ENCODE assay signal across 15 cellular contexts in genomic region chr20:58714923-58715708, GRCh38. TPM values are rescaled to one million over a fixed set of nuclear protein-coding genes. Genes with fewer than 3 reads are reported as not detected.
DNase-seq lines count a peak whose midpoint lies in the region; ATAC-seq and TF ChIP-seq lines count a peak whose summit lies in the region.
"Had no signal": no experiment of that assay in that cellular context is flagged by ENCODE, and none has a peak within 500 bp of the region (broad histone marks: within the 10 kb centered on the region; RNA-seq: fewer than 3 reads in every experiment).

No MANE protein-coding gene starts in this region.

- peaks cover 14% of the 10 kb centered on the region for H3K36me3 Mint-ChIP-seq in Caco-2 (ENCODE audit: insufficient read depth, unreplicated experiment)
- H3K36me3 Mint-ChIP-seq in central memory CD8-positive, alpha-beta T cell (ENCODE audit: insufficient read depth) = no peaks in the 10 kb centered on the region

- H3K36me3 ChIP-seq in Caco-2 (ENCODE audit: control insufficient read depth, insufficient read depth, low read length) (no peaks in the 10 kb centered on the region), lung (ENCODE audit: control insufficient read depth in 2 of 2, insufficient read depth in 2 of 2, low read length in 2 of 2) (peaks cover 0 to 3% of the 10 kb centered on the region in 2 donors)
- H3K36me3 ChIP-seq: BLaER1 treated with 17β-estradiol and CSF1 and Interleukin-3, amounts not matched to agents 10 nM and 100 nM had no signal

- H3K27ac ChIP-seq in lung (ENCODE audit: low read depth in 1 of 2, low read length in 1 of 2) = no peak overlapping the region
- H3K27ac ChIP-seq: BLaER1 treated with 17β-estradiol and CSF1 and Interleukin-3, amounts not matched to agents 10 nM and 100 nM had no signal

- TF ChIP-seq CTCF in Caco-2 (IDR thresholded peaks at IDR 0.05; ENCODE audit: insufficient read depth in 1 of 2, low read depth in 1 of 2, low read length in 1 of 2, severe bottlenecking in 1 of 2, unreplicated experiment in 1 of 2) (no peak), GM10248 (IDR thresholded peaks at IDR 0.05; ENCODE audit: control extremely low read depth, extremely low read depth, low read depth, missing control alignments) (no peak), lung (IDR thresholded peaks at IDR 0.05; ENCODE audit: control extremely low read depth, extremely low read depth) (no peak)

- BruUV-seq in Caco-2 (replicated peaks; lab: Mats Ljungman, UMichigan) = TSS peak; percentile 37

- H3K4me1 ChIP-seq in Caco-2 (no peaks in the 10 kb centered on the region), lung (ENCODE audit: control insufficient read depth in 2 of 2, insufficient read depth in 2 of 2, low read length in 2 of 2) (no peaks in the 10 kb centered on the region)

- H3K9me3 ChIP-seq in Caco-2 (no peaks in the 10 kb centered on the region), lung (ENCODE audit: control insufficient read depth in 2 of 2, insufficient read depth in 1 of 2, low read length in 1 of 2) (peaks cover 0 to 2% of the 10 kb centered on the region in 2 donors)
- H3K9me3 ChIP-seq: BLaER1 treated with 17β-estradiol and CSF1 and Interleukin-3, amounts not matched to agents 10 nM and 100 nM had no signal

- POLR2A ChIA-PET in Caco-2 (lab: Charles Lee) = no interaction called here
- POLR2A ChIA-PET in GM10248 (lab: Yijun Ruan, JAX) = no interaction called here

- H3K27ac Mint-ChIP-seq in Caco-2 (ENCODE audit: unreplicated experiment) = no peak overlapping the region
- no peak overlapping the region for H3K27ac Mint-ChIP-seq in central memory CD8-positive, alpha-beta T cell (ENCODE audit: low read depth)
- H3K27ac Mint-ChIP-seq: naive thymus-derived CD4-positive, alpha-beta T cell; stimulated activated naive CD8-positive, alpha-beta T cell treated with anti-CD3 and anti-CD28 coated beads, Interleukin-15, Interleukin-2, amounts not matched to agents 100 ng/mL and 50 ng/mL, for 24 hours had no signal

- WGBS in lung, 2 donors = 93% methylated on average over 25 of the region's 25 CpGs

- H3K4me1 Mint-ChIP-seq in Caco-2 (ENCODE audit: low read depth, unreplicated experiment) = no peaks in the 10 kb centered on the region
- no peaks in the 10 kb centered on the region for H3K4me1 Mint-ChIP-seq in central memory CD8-positive, alpha-beta T cell
- H3K4me1 Mint-ChIP-seq: naive thymus-derived CD4-positive, alpha-beta T cell had no signal

- H3K4me3 Mint-ChIP-seq in Caco-2 (ENCODE audit: unreplicated experiment) = no peak overlapping the region
- no peak overlapping the region for H3K4me3 Mint-ChIP-seq in central memory CD8-positive, alpha-beta T cell
- H3K4me3 Mint-ChIP-seq: naive thymus-derived CD4-positive, alpha-beta T cell; stimulated activated naive CD8-positive, alpha-beta T cell treated with anti-CD3 and anti-CD28 coated beads, Interleukin-15, Interleukin-2, amounts not matched to agents 100 ng/mL and 50 ng/mL, for 24 hours had no signal

- intact Hi-C loops in Caco-2 (cut with micrococcal nuclease; ENCODE audit: unreplicated experiment) = no loop called here

- ATAC-seq in central memory CD8-positive, alpha-beta T cell (replicated peaks; ENCODE audit: extremely low read depth, poor library complexity, severe bottlenecking) = no peak
- ATAC-seq in lung (ENCODE audit: insufficient read depth, low FRiP score) = no peak
- no peak for ATAC-seq in HG03175 (IDR thresholded peaks at IDR 0.05; ENCODE audit: unreplicated experiment)
- ATAC-seq: activated CD4-positive, CD25-positive, alpha-beta regulatory T cell treated with anti-CD3 and anti-CD28 coated beads, Interleukin-2, amount 50 U/mL, for 24 hours; naive thymus-derived CD4-positive, alpha-beta T cell had no signal

- CTCF ChIA-PET in Caco-2 (lab: Charles Lee) = no interaction called here
- CTCF ChIA-PET in GM10248 (lab: Yijun Ruan, JAX) = no interaction called here

- no peaks in the 10 kb centered on the region for H3K9me3 Mint-ChIP-seq in Caco-2 (ENCODE audit: unreplicated experiment)
- no peaks in the 10 kb centered on the region for H3K9me3 Mint-ChIP-seq in central memory CD8-positive, alpha-beta T cell
- H3K9me3 Mint-ChIP-seq: stimulated activated naive CD8-positive, alpha-beta T cell treated with anti-CD3 and anti-CD28 coated beads, Interleukin-15, Interleukin-2, amounts not matched to agents 100 ng/mL and 50 ng/mL, for 24 hours had no signal

- H3K27me3 Mint-ChIP-seq in Caco-2 (ENCODE audit: insufficient read depth, unreplicated experiment) = no peaks in the 10 kb centered on the region
- no peaks in the 10 kb centered on the region for H3K27me3 Mint-ChIP-seq in central memory CD8-positive, alpha-beta T cell
- H3K27me3 Mint-ChIP-seq: naive thymus-derived CD4-positive, alpha-beta T cell; stimulated activated naive CD8-positive, alpha-beta T cell treated with anti-CD3 and anti-CD28 coated beads, Interleukin-15, Interleukin-2, amounts not matched to agents 100 ng/mL and 50 ng/mL, for 24 hours had no signal

- H3K27me3 ChIP-seq in Caco-2 (replicated peaks; ENCODE audit: control insufficient read depth, insufficient read depth, low read length) (no peaks in the 10 kb centered on the region), lung (ENCODE audit: control insufficient read depth, insufficient read depth) (no peaks in the 10 kb centered on the region)
- H3K27me3 ChIP-seq: BLaER1 treated with 17β-estradiol and CSF1 and Interleukin-3, amounts not matched to agents 10 nM and 100 nM had no signal

- H3K4me3 ChIP-seq in Caco-2 (ENCODE audit: low read depth, low read length) (no peak overlapping the region), lung (no peak overlapping the region)
- H3K4me3 ChIP-seq: BLaER1 treated with 17β-estradiol and CSF1 and Interleukin-3, amounts not matched to agents 10 nM and 100 nM had no signal

- DNase-seq in Caco-2 (no peak), GM10248 (ENCODE audit: extremely low spot score) (peak; percentile 7), lung (ENCODE audit: low spot score) (peak; percentile 25), HuH-7.5 (ENCODE audit: low spot score) (no peak), nucleus accumbens (lab: John Stamatoyannopoulos, UW) (no peak), DMS 273 treated with DMSO at 0.1 percent for 48 hours (lab: John Stamatoyannopoulos, UW) (no peak)
- DNase-seq in central memory CD8-positive, alpha-beta T cell (ENCODE audit: low spot score in 2 of 2) = peak; percentile 7 to 8
- DNase-seq: activated gamma-delta T cell, NCI-H1105 treated with DMSO at 0.1 percent for 48 hours, NCI-H446 had no signal

RNA-seq across cellular contexts. Expression of gene NPEPL1, which starts 22.5 kb away (rescaled TPM):
- total RNA-seq in Caco-2 (2022) (32.9 and 41.9 TPM in 2 replicates), lung (10 to 100 TPM; 24.3 to 46.2 TPM)
- polyA plus RNA-seq in lung = 10 to 100 TPM; 36.4 to 46.0 TPM

Comparison
In these comparisons a context has a peak if more than half of its experiments do, and no peak if none do; other contexts are left out.
1. DNase-seq: peak in GM10248 (single experiment), central memory CD8-positive, alpha-beta T cell (2 of 2) and lung (single experiment); none in Caco-2 (0 of 2), HuH-7.5 (single experiment), nucleus accumbens (0 of 56) and DMS 273 treated with DMSO at 0.1 percent for 48 hours (single experiment).